In genomic region chrX:43654431-43655150, GRCh38 we compare ENCODE assay signal across 8 cellular contexts. TPM values are rescaled to one million over a fixed set of nuclear protein-coding genes. Genes with fewer than 3 reads are reported as not detected.
DNase-seq lines count a peak whose midpoint lies in the region; ATAC-seq and TF ChIP-seq lines count a peak whose summit lies in the region.

No MANE protein-coding gene starts in this region.

- H3K36me3 Mint-ChIP-seq in osteocyte (ENCODE audit: unreplicated experiment) = no peaks in the 10 kb centered on the region

- DNase-seq in GM04503 (ENCODE audit: low read depth) = peak; percentile 32
- DNase-seq in NAMALWA (ENCODE audit: low spot score) = peak; percentile 90
- peak; percentile 71 for DNase-seq in SKM-1 treated with dmso at 0.1 percent for 144 hours (lab: John Stamatoyannopoulos, UW; ENCODE audit: unreplicated experiment)
- DNase-seq in activated naive CD8-positive, alpha-beta T cell treated with anti-CD3 and anti-CD28 coated beads, Interleukin-2, amount 50 U/mL, for 16 hours (ENCODE audit: low read depth, low spot score) = peak; percentile 65
- peak; percentile 79 to 96 (median 91) for DNase-seq in head of caudate nucleus
- peak; percentile 97 for DNase-seq in osteocyte (ENCODE audit: extremely low spot score, unreplicated experiment)
- peak; percentile 62 for DNase-seq in thoracic aorta (ENCODE audit: low spot score)

- intact Hi-C loops in head of caudate nucleus (cut with DNase I) = no loop called here

- no peaks in the 10 kb centered on the region for H3K27me3 ChIP-seq in thoracic aorta (replicated peaks; ENCODE audit: insufficient read depth)

- H3K27ac Mint-ChIP-seq in osteocyte (ENCODE audit: unreplicated experiment) = peak overlapping the region; percentile 100

- peak; percentile 49 for TF ChIP-seq CTCF in osteocyte (IDR thresholded peaks at IDR 0.05)
- peak; percentile 29 for TF ChIP-seq CTCF in thoracic aorta (IDR thresholded peaks at IDR 0.05)

- H3K4me3 ChIP-seq in thoracic aorta = peak overlapping the region; percentile 85

- H3K9me3 ChIP-seq in thoracic aorta = no peaks in the 10 kb centered on the region

- H3K4me1 ChIP-seq in thoracic aorta (ENCODE audit: control insufficient read depth in 1 of 2, low read depth in 2 of 2) = no peaks in the 10 kb centered on the region

- ATAC-seq in HG02571 (IDR thresholded peaks at IDR 0.05; ENCODE audit: unreplicated experiment) (peak; percentile 95), thoracic aorta (ENCODE audit: insufficient number of reproducible peaks, low FRiP score, low read depth) (peak; percentile 95)

- peaks cover 4% of the 10 kb centered on the region for H3K4me1 Mint-ChIP-seq in osteocyte (ENCODE audit: unreplicated experiment)

- H3K27me3 Mint-ChIP-seq in osteocyte (ENCODE audit: unreplicated experiment) = no peaks in the 10 kb centered on the region

- H3K27ac ChIP-seq in thoracic aorta = peak overlapping the region; percentile 87 to 89

- H3K9me3 Mint-ChIP-seq in osteocyte (ENCODE audit: unreplicated experiment) = peaks cover 13% of the 10 kb centered on the region

- H3K36me3 ChIP-seq in thoracic aorta = no peaks in the 10 kb centered on the region

- H3K4me3 Mint-ChIP-seq in osteocyte (ENCODE audit: unreplicated experiment) = peak overlapping the region; percentile 88

RNA-seq across cellular contexts. Expression of gene MAOA, which starts 1.5 kb away (rescaled TPM):
- 0.26 and 0.32 TPM in 2 replicates for total RNA-seq in osteocyte
- 10 to 100 TPM; 85.1 to 98.2 TPM for total RNA-seq in thoracic aorta

Comparison
In these comparisons a context has a peak if more than half of its experiments do, and no peak if none do; other contexts are left out.
1. Peak in every context shown above with its lines: DNase-seq, ATAC-seq, H3K4me3 ChIP-seq and H3K27ac ChIP-seq.
2. DNase-seq: peak in every context shown above with its lines; median percentile 97 in osteocyte; 91 in head of caudate nucleus; 90 in NAMALWA; 71 in SKM-1 treated with dmso at 0.1 percent for 144 hours; 65 in activated naive CD8-positive, alpha-beta T cell treated with anti-CD3 and anti-CD28 coated beads, Interleukin-2, amount 50 U/mL, for 16 hours; 62 in thoracic aorta; 32 in GM04503.
3. RNA of gene MAOA, which starts 1.5 kb away (total RNA-seq): 85.1 to 98.2 TPM in thoracic aorta; 0.26 to 0.32 TPM in osteocyte; every median in the first group is over 10 times any median in the second.